9 cellular contexts compared by ENCODE assay signal in the genomic region with DNA sequence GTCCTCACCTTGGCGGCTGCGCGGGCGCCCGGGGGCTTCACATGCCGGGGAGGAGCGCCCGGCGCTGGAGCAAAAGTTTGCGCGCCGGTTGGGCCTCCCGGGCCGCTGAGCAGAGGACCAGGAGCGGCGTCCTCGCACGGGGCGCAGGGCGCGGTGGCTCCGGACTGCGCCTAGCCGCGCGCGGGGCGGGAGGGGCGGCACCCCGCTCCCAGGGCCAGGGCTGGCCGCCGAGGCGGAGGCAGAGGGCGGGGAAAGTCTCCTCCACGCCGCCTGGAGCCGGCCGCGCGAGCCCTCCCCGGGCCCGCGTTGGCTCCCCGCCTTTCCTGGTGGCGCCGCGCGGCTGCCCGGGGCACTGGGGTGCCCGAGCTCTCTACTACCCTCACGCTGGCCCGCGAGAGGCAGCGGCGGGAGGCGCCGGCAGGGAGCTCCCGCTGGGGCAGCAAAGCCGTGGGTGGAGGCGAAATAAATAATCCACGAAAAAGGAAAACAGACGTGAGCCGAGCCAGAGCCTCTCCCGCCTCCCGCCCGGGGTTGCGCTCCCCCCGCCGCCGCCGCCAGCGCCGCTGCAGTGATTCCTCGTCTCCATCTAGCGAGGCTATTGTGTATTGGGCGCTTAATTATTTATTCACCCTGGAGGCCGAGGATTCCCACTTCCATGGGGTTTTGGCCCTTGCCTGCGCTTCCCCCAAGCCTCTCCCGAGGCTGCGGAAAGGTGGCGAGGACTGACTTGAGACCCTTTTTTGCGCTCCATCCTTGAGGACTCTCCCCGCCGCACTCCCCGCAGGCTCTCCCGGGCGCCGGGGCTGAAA. TPM values are rescaled to one million over a fixed set of nuclear protein-coding genes. Genes with fewer than 3 reads are reported as not detected.
DNase-seq lines count a peak whose midpoint lies in the region; ATAC-seq and TF ChIP-seq lines count a peak whose summit lies in the region.
"Had no signal": no experiment of that assay in that cellular context is flagged by ENCODE, and none has a peak within 500 bp of the region (broad histone marks: within the 10 kb centered on the region; RNA-seq: fewer than 3 reads in every experiment).

No MANE protein-coding gene starts in this region.

- H3K27ac ChIP-seq in iPS-18a (ENCODE audit: low read length) = no peak overlapping the region

- H3K27me3 Mint-ChIP-seq in activated T-cell treated with anti-CD3 and anti-CD28 coated beads, Interleukin-2, amount 50 U/mL, for 24 hours = peaks cover 72% of the 10 kb centered on the region
- peaks cover 52% of the 10 kb centered on the region for H3K27me3 Mint-ChIP-seq in WTC11 (ENCODE audit: low read depth)

- H3K4me3 Mint-ChIP-seq in activated T-cell treated with anti-CD3 and anti-CD28 coated beads, Interleukin-2, amount 50 U/mL, for 24 hours = no peak overlapping the region
- peak overlapping the region; percentile 89 for H3K4me3 Mint-ChIP-seq in WTC11

- no peaks in the 10 kb centered on the region for H3K9me3 Mint-ChIP-seq in activated T-cell treated with anti-CD3 and anti-CD28 coated beads, Interleukin-2, amount 50 U/mL, for 24 hours
- peaks cover 14% of the 10 kb centered on the region for H3K9me3 Mint-ChIP-seq in WTC11

- peak overlapping the region; percentile 71 for H3K4me2 ChIP-seq in skeletal muscle satellite cell (ENCODE audit: low read length)

- no peaks in the 10 kb centered on the region for H3K36me3 ChIP-seq in iPS-18a (ENCODE audit: control insufficient read depth, low read depth, low read length)
- no peaks in the 10 kb centered on the region for H3K36me3 ChIP-seq in skeletal muscle satellite cell (ENCODE audit: insufficient read depth, low read length)

- TF ChIP-seq CTCF in WTC11 (IDR thresholded peaks at IDR 0.05) = no peak

- no peaks in the 10 kb centered on the region for H3K36me3 Mint-ChIP-seq in activated T-cell treated with anti-CD3 and anti-CD28 coated beads, Interleukin-2, amount 50 U/mL, for 24 hours (ENCODE audit: low read depth)
- H3K36me3 Mint-ChIP-seq in WTC11 = peaks cover 4% of the 10 kb centered on the region; the same call in 1 of the 2 replicates

- H3K9me3 ChIP-seq in iPS-18a (ENCODE audit: control insufficient read depth, low read depth, low read length) = no peaks in the 10 kb centered on the region
- no peaks in the 10 kb centered on the region for H3K9me3 ChIP-seq in skeletal muscle satellite cell (replicated peaks; ENCODE audit: low read length)

- H3K4me1 ChIP-seq in iPS-18a (ENCODE audit: control insufficient read depth, low read depth, low read length) (no peaks in the 10 kb centered on the region), skeletal muscle satellite cell (ENCODE audit: control insufficient read depth, insufficient read depth, low read length) (no peaks in the 10 kb centered on the region)

- POLR2A ChIA-PET in WTC11 (lab: Charles Lee) = no interaction called here

- H3K9ac ChIP-seq in iPS-18a (ENCODE audit: low read length) (no peak overlapping the region), skeletal muscle satellite cell (ENCODE audit: low read depth, low read length) (no peak overlapping the region)

- H3K4me3 ChIP-seq in iPS-18a (ENCODE audit: low read length) = peak overlapping the region; percentile 53
- peak overlapping the region; percentile 39 for H3K4me3 ChIP-seq in skeletal muscle satellite cell (ENCODE audit: low read length)

- ATAC-seq in WTC11 = peak; percentile 60

- no peak overlapping the region for H3K27ac Mint-ChIP-seq in activated T-cell treated with anti-CD3 and anti-CD28 coated beads, Interleukin-2, amount 50 U/mL, for 24 hours
- H3K27ac Mint-ChIP-seq in WTC11 = no peak overlapping the region

- H3K27me3 ChIP-seq in iPS-18a (ENCODE audit: control insufficient read depth, insufficient read depth, low read length) (peaks cover 44% of the 10 kb centered on the region), skeletal muscle satellite cell (ENCODE audit: control insufficient read depth, insufficient read depth, low read length) (peaks cover 2% of the 10 kb centered on the region)

- peaks cover 5% of the 10 kb centered on the region for H3K4me1 Mint-ChIP-seq in activated T-cell treated with anti-CD3 and anti-CD28 coated beads, Interleukin-2, amount 50 U/mL, for 24 hours (ENCODE audit: low read depth)
- H3K4me1 Mint-ChIP-seq in WTC11 = peaks cover 16% of the 10 kb centered on the region

- CTCF ChIA-PET in WTC11 (lab: Charles Lee) = interaction anchor here (0.7 to 6.0 kb wide), 10 partner anchors 9 to 348 kb away, joined by 3 to 37 read pairs (median 3); no protein-coding TSS in a partner anchor

- peak; percentile 19 for DNase-seq in activated T-cell treated with anti-CD3 and anti-CD28 coated beads, Interleukin-2, amount 50 U/mL, for 48 hours
- no peak for DNase-seq in activated T-cell treated with anti-CD3 and anti-CD28 coated beads, Interleukin-2, amount 50 U/mL, for 24 hours
- DNase-seq in WTC11 (ENCODE audit: low spot score) (peak; percentile 69), epidermal melanocyte (ENCODE audit: insufficient read length, low spot score) (no peak), T-helper 9 cell (no peak), HUDEP-2 (lab: John Stamatoyannopoulos, UW; ENCODE audit: unreplicated experiment in 76 of 76) (no peak)

TF ChIP-seq in WTC11, 78 proteins besides CTCF, POLR2A, EP300 and RAD21 (continues in another document):
- TF ChIP-seq, protein P1, sequence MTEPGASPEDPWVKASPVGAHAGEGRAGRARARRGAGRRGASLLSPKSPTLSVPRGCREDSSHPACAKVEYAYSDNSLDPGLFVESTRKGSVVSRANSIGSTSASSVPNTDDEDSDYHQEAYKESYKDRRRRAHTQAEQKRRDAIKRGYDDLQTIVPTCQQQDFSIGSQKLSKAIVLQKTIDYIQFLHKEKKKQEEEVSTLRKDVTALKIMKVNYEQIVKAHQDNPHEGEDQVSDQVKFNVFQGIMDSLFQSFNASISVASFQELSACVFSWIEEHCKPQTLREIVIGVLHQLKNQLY (CRISPR knock-in tag; IDR thresholded peaks at IDR 0.05) = 0 out of 2 replicates have a peak, but pooled peaks have one; percentile 27
- TF ChIP-seq ZBTB21 (CRISPR knock-in tag; IDR thresholded peaks at IDR 0.05; ENCODE audit: borderline replicate concordance) (no peak), GTF2I (CRISPR knock-in tag; conservative IDR thresholded peaks at IDR 0.05) (no peak), ZNF423 (CRISPR knock-in tag; IDR thresholded peaks at IDR 0.05) (no peak), TP53 (CRISPR knock-in tag; IDR thresholded peaks at IDR 0.05) (no peak), MXD4 (CRISPR knock-in tag; IDR thresholded peaks at IDR 0.05; ENCODE audit: borderline replicate concordance) (no peak), SOX15 (CRISPR knock-in tag; IDR thresholded peaks at IDR 0.05) (no peak), NFATC4 (CRISPR knock-in tag; IDR thresholded peaks at IDR 0.05) (no peak), ZNF121 (CRISPR knock-in tag; IDR thresholded peaks at IDR 0.05) (no peak)
- TF ChIP-seq, protein P2, sequence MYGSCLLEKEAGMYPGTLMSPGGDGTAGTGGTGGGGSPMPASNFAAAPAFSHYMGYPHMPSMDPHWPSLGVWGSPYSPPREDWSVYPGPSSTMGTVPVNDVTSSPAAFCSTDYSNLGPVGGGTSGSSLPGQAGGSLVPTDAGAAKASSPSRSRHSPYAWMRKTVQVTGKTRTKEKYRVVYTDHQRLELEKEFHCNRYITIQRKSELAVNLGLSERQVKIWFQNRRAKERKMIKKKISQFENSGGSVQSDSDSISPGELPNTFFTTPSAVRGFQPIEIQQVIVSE (CRISPR knock-in tag; IDR thresholded peaks at IDR 0.05; ENCODE audit: borderline replicate concordance) = no peak
- TF ChIP-seq, protein P3, sequence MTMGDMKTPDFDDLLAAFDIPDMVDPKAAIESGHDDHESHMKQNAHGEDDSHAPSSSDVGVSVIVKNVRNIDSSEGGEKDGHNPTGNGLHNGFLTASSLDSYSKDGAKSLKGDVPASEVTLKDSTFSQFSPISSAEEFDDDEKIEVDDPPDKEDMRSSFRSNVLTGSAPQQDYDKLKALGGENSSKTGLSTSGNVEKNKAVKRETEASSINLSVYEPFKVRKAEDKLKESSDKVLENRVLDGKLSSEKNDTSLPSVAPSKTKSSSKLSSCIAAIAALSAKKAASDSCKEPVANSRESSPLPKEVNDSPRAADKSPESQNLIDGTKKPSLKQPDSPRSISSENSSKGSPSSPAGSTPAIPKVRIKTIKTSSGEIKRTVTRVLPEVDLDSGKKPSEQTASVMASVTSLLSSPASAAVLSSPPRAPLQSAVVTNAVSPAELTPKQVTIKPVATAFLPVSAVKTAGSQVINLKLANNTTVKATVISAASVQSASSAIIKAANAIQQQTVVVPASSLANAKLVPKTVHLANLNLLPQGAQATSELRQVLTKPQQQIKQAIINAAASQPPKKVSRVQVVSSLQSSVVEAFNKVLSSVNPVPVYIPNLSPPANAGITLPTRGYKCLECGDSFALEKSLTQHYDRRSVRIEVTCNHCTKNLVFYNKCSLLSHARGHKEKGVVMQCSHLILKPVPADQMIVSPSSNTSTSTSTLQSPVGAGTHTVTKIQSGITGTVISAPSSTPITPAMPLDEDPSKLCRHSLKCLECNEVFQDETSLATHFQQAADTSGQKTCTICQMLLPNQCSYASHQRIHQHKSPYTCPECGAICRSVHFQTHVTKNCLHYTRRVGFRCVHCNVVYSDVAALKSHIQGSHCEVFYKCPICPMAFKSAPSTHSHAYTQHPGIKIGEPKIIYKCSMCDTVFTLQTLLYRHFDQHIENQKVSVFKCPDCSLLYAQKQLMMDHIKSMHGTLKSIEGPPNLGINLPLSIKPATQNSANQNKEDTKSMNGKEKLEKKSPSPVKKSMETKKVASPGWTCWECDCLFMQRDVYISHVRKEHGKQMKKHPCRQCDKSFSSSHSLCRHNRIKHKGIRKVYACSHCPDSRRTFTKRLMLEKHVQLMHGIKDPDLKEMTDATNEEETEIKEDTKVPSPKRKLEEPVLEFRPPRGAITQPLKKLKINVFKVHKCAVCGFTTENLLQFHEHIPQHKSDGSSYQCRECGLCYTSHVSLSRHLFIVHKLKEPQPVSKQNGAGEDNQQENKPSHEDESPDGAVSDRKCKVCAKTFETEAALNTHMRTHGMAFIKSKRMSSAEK (CRISPR knock-in tag; IDR thresholded peaks at IDR 0.05; ENCODE audit: borderline replicate concordance) = no peak
- TF ChIP-seq, protein P4, sequence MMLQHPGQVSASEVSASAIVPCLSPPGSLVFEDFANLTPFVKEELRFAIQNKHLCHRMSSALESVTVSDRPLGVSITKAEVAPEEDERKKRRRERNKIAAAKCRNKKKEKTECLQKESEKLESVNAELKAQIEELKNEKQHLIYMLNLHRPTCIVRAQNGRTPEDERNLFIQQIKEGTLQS (CRISPR knock-in tag; conservative IDR thresholded peaks at IDR 0.05) = no peak

RNA-seq across cellular contexts. Expression of a gene that starts 0.5 kb away (rescaled TPM):
- total RNA-seq in WTC11 (2021) = 3.9 to 4.9 TPM (median 4.1 TPM) in 3 replicates
- not detected in 2 replicates for total RNA-seq in skeletal muscle satellite cell (2012; rRNA removed)
- total RNA-seq: mononuclear cell had no signal

Comparison
In these comparisons a context has a peak if more than half of its experiments do, and no peak if none do; other contexts are left out.
1. DNase-seq: peak in activated T-cell treated with anti-CD3 and anti-CD28 coated beads, Interleukin-2, amount 50 U/mL, for 48 hours (2 of 2) and WTC11 (single experiment); none in activated T-cell treated with anti-CD3 and anti-CD28 coated beads, Interleukin-2, amount 50 U/mL, for 24 hours (single experiment), epidermal melanocyte (single experiment), T-helper 9 cell (single experiment) and HUDEP-2 (0 of 76).